Comparison of ENCODE assay signal across 1 cellular context in genomic region chr7:33128990-33129805, GRCh38.
TF ChIP-seq lines count a peak whose summit lies in the region.

TSS of gene BBS9 (plus strand) at chr7:33129564. CDS start at chr7:33146253, 16,689 bp downstream.

TF ChIP-seq in WTC11, 78 proteins besides CTCF, POLR2A, EP300 and RAD21 (continued from another document):
- no peak; the same call in 1 of the 2 replicates for TF ChIP-seq E2F5 (CRISPR knock-in tag; IDR thresholded peaks at IDR 0.05)
- TF ChIP-seq TEAD1 (CRISPR knock-in tag; IDR thresholded peaks at IDR 0.05), result no peak
- no peak for TF ChIP-seq ZNF219 (CRISPR knock-in tag; IDR thresholded peaks at IDR 0.05; ENCODE audit: borderline replicate concordance)
- no peak for TF ChIP-seq MLX (CRISPR knock-in tag; IDR thresholded peaks at IDR 0.05)
- no peak for TF ChIP-seq ZNF423 (CRISPR knock-in tag; IDR thresholded peaks at IDR 0.05)
- no peak for TF ChIP-seq ZBTB43 (CRISPR knock-in tag; IDR thresholded peaks at IDR 0.05)
- no peak for TF ChIP-seq ZNF425 (CRISPR knock-in tag; conservative IDR thresholded peaks at IDR 0.05)
- no peak for TF ChIP-seq ZNF281 (CRISPR knock-in tag; IDR thresholded peaks at IDR 0.05)
- peak; percentile 61; the same call in 1 of the 2 replicates for TF ChIP-seq USF2 (CRISPR knock-in tag; IDR thresholded peaks at IDR 0.05)
- TF ChIP-seq CREM (CRISPR knock-in tag; IDR thresholded peaks at IDR 0.05), result 0 out of 2 replicates have a peak, but pooled peaks have one; percentile 39
- TF ChIP-seq E2F4 (CRISPR knock-in tag; IDR thresholded peaks at IDR 0.05; ENCODE audit: borderline replicate concordance, low read depth), result no peak
- TF ChIP-seq SMAD3 (CRISPR knock-in tag; IDR thresholded peaks at IDR 0.05; ENCODE audit: borderline replicate concordance), result no peak
- no peak for TF ChIP-seq ELF4 (CRISPR knock-in tag; IDR thresholded peaks at IDR 0.05; ENCODE audit: low read depth)
- no peak for TF ChIP-seq NR3C1 (CRISPR knock-in tag; conservative IDR thresholded peaks at IDR 0.05; ENCODE audit: low read depth)
- no peak for TF ChIP-seq OVOL2 (CRISPR knock-in tag; IDR thresholded peaks at IDR 0.05; ENCODE audit: borderline replicate concordance)
- TF ChIP-seq JAZF1 (CRISPR knock-in tag; IDR thresholded peaks at IDR 0.05), result no peak
- no peak for TF ChIP-seq ZNF263 (CRISPR knock-in tag; IDR thresholded peaks at IDR 0.05; ENCODE audit: low read depth)
- TF ChIP-seq SP1 (CRISPR knock-in tag; conservative IDR thresholded peaks at IDR 0.05), result peak; percentile 87
- no peak for TF ChIP-seq TCF7 (CRISPR knock-in tag; IDR thresholded peaks at IDR 0.05; ENCODE audit: low read depth)
- no peak for TF ChIP-seq ATF1 (CRISPR knock-in tag; IDR thresholded peaks at IDR 0.05)
- TF ChIP-seq IRF1 (CRISPR knock-in tag; IDR thresholded peaks at IDR 0.05), result no peak
- TF ChIP-seq GABPB1 (CRISPR knock-in tag; IDR thresholded peaks at IDR 0.05), result 0 out of 2 replicates have a peak, but pooled peaks have one; percentile 30
- TF ChIP-seq RORB (CRISPR knock-in tag; IDR thresholded peaks at IDR 0.05), result no peak
- no peak for TF ChIP-seq ARID4B (CRISPR knock-in tag; IDR thresholded peaks at IDR 0.05; ENCODE audit: borderline replicate concordance)
- no peak for TF ChIP-seq ZNF416 (CRISPR knock-in tag; IDR thresholded peaks at IDR 0.05)
- no peak for TF ChIP-seq CREB1 (CRISPR knock-in tag; IDR thresholded peaks at IDR 0.05)
- no peak for TF ChIP-seq TP53 (CRISPR knock-in tag; IDR thresholded peaks at IDR 0.05)
